8 cellular contexts compared by ENCODE assay signal in the genomic region with DNA sequence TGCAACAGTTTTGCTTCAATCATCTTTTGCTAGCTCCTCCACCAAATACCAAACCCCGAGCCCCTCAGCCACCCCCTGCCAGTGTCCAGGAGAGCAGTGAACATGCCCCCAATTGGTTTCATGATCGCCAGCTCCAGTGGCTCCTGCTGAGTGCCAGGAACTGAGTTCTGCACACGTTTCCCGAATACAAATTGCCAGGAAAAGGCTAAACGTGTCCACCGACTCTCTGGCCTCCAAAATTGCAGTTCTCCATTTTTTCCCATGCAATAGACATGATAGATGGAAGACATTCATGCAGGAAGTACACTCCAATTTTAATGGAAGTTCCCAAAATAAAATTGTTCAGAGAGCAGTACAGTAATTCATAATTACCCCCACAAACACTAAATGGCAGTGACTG.
"Had no signal": no experiment of that assay in that cellular context is flagged by ENCODE, and none has a peak within 500 bp of the region (broad histone marks: within the 10 kb centered on the region; RNA-seq: fewer than 3 reads in every experiment).

No MANE protein-coding gene starts in this region.

- H2AFZ ChIP-seq: GM23248 had no signal

- H3K4me3 ChIP-seq: GM23248, HAP-1, K562 had no signal

- H3K9me3 ChIP-seq: HAP-1 had no signal

- ATAC-seq: HCT116, K562 had no signal

- H3K36me3 ChIP-seq: HAP-1 had no signal

- DNase-seq: GM23248, GOT3, H7, HFFc6, IMR-90 had no signal

- H3K27ac ChIP-seq: GM23248 had no signal

- H3K9ac ChIP-seq: GM23248 had no signal

- H3K4me1 ChIP-seq: HAP-1 had no signal
